14 cellular contexts compared by ENCODE assay signal in the genomic region with DNA sequence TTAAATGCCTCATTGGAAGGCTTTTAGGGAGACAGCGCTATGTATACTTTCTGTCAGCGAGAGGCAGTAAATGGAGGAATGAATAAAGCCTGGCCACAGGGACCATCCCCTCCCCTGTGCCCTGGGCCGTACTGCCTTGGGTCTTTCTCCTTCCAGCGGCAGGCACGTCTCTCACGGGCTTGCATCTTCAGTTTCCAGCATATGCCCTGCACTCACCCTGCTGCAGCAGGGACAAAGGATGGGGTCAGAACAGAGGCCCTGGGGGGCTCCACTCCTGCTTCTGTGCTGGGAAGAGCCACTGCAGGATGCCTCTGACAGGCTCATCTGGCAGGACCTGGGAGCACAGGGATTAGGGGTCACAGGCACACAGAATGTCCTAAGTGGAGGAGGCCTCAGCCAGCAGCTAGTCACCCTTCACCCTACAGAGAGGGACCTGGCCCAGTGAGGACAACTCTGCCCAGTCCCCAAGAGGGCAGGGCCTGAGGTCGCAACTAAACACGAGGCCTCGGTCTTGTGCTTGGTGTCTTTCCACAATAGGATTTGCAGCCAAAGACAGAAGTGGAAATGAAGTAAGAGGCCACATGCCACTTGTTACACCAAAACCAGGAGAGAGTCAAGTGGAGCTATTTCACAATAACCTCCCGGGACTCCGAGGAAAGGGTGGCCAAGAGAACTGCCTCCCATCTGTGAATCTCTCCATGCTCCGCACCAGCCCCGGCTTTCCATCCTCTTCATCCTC.
A peak's percentile ranks its signal among the peaks of the same experiment; 100 is the strongest.
DNase-seq lines count a peak whose midpoint lies in the region; ATAC-seq, FAIRE-seq and TF ChIP-seq lines count a peak whose summit lies in the region.
"Had no signal": no experiment of that assay in that cellular context is flagged by ENCODE, and none has a peak within 500 bp of the region (broad histone marks: within the 10 kb centered on the region; RNA-seq: fewer than 3 reads in every experiment).

No MANE protein-coding gene starts in this region.

- TF ChIP-seq CTCF in left ventricle myocardium inferior (IDR thresholded peaks at IDR 0.05; ENCODE audit: borderline replicate concordance) (no peak), psoas muscle (IDR thresholded peaks at IDR 0.05) (no peak)

- intact Hi-C loops in left ventricle myocardium inferior (cut with micrococcal nuclease) = no loop called here
- intact Hi-C loops in psoas muscle (cut with DNase I) = no loop called here

- WGBS in psoas muscle, 3 donors = 57 to 60% (median 60%) methylated on average over 12 to 13 of the region's 13 CpGs

- no peak for FAIRE-seq in RCC 7860 (lab: Jason Lieb, UNC)
- FAIRE-seq: G401.6 had no signal

- H3K27me3 ChIP-seq in adipocyte (replicated peaks; ENCODE audit: control insufficient read depth, insufficient read depth, low read length) (no peaks in the 10 kb centered on the region), left ventricle myocardium inferior (ENCODE audit: low read depth) (no peaks in the 10 kb centered on the region), psoas muscle (ENCODE audit: insufficient read depth in 3 of 3, low read length in 2 of 3) (no peaks in the 10 kb centered on the region)

- H3K36me3 ChIP-seq in adipocyte (ENCODE audit: control insufficient read depth, insufficient read depth, low read length, severe bottlenecking) = peaks cover 78% of the 10 kb centered on the region
- H3K36me3 ChIP-seq in left ventricle myocardium inferior = peaks cover 26% of the 10 kb centered on the region
- H3K36me3 ChIP-seq in psoas muscle (ENCODE audit: insufficient read depth in 1 of 2, low read depth in 1 of 2) = peaks cover 0 to 38% of the 10 kb centered on the region in 2 donors

- ATAC-seq in psoas muscle (peak; percentile 74 to 97 (median 90)), HG03095 (IDR thresholded peaks at IDR 0.05; ENCODE audit: unreplicated experiment) (no peak)

- H3K9me3 ChIP-seq in adipocyte (ENCODE audit: control insufficient read depth, low read length) = no peaks in the 10 kb centered on the region
- no peaks in the 10 kb centered on the region for H3K9me3 ChIP-seq in left ventricle myocardium inferior (replicated peaks)
- no peaks in the 10 kb centered on the region for H3K9me3 ChIP-seq in psoas muscle

- H3K4me1 ChIP-seq in adipocyte (ENCODE audit: control insufficient read depth, insufficient read depth, low read length) (peaks cover 29% of the 10 kb centered on the region), left ventricle myocardium inferior (peaks cover 33% of the 10 kb centered on the region), psoas muscle (peaks cover 7% of the 10 kb centered on the region)

- H3K4me3 ChIP-seq in adipocyte (ENCODE audit: low read length) = no peak overlapping the region
- H3K4me3 ChIP-seq in left ventricle myocardium inferior = no peak overlapping the region
- no peak overlapping the region for H3K4me3 ChIP-seq in psoas muscle

- H3K27ac ChIP-seq in left ventricle myocardium inferior (replicated peaks) (peak overlapping the region; percentile 81), psoas muscle (peak overlapping the region; percentile 56)

- peak; percentile 52 for DNase-seq in GM03348 (ENCODE audit: low spot score)
- no peak for DNase-seq in adipocyte (ENCODE audit: low read depth)
- peak; percentile 54 for DNase-seq in left ventricle myocardium inferior
- DNase-seq in psoas muscle = peak in 1 of 2 donors; percentile 68
- DNase-seq in RCC 7860 (ENCODE audit: low spot score) = no peak
- no peak for DNase-seq in activated gamma-delta T cell (lab: John Stamatoyannopoulos, UW)
- DNase-seq in NCI-H1694 (lab: John Stamatoyannopoulos, UW) = no peak
- DNase-seq: activated CD4-positive, alpha-beta T cell treated with anti-CD3 and anti-CD28 coated beads, Interleukin-2, amount 10 ng/mL, durations not matched to agents 24 days and 14 days; effector CD4-positive, alpha-beta T cell; HFFc6; NCI-H748 treated with DMSO at 0.1 percent for 48 hours; T1000 had no signal

- H3K9ac ChIP-seq in adipocyte (ENCODE audit: low read length) = peak overlapping the region; percentile 46

Comparison
In these comparisons a context has a peak if more than half of its experiments do, and no peak if none do; other contexts are left out.
1. DNase-seq: peak in GM03348 (single experiment) and left ventricle myocardium inferior (single experiment); none in adipocyte (single experiment), RCC 7860 (single experiment), activated gamma-delta T cell (single experiment) and NCI-H1694 (single experiment).